In the genomic region with DNA sequence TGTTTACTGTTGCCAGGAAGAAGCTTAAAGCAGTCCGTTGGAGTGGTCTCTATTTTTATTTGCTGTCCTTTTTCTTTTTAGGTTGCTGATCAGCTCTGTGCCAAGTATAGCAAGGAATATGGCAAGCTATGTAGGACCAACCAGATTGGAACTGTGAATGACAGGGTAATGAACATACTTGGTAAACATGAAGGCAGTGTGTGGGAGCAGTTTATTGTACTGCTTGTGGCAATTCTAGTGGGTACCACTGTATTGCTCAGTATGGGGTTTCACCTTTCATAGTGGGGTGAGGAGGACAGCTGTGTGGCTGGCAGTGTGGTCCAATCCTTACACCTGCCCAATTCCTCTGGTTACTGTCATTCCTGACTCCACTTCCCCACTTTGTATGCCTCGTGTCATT, we compare ENCODE assay signal across 27 cellular contexts. TPM values are rescaled to one million over a fixed set of nuclear protein-coding genes. Genes with fewer than 3 reads are reported as not detected.
DNase-seq lines count a peak whose midpoint lies in the region; ATAC-seq, FAIRE-seq and TF ChIP-seq lines count a peak whose summit lies in the region.
"Had no signal": no experiment of that assay in that cellular context is flagged by ENCODE, and none has a peak within 500 bp of the region (broad histone marks: within the 10 kb centered on the region; RNA-seq: fewer than 3 reads in every experiment).

No MANE protein-coding gene starts in this region.

- 70 to 73% methylated on average over 2 of the region's 2 CpGs for WGBS in aorta, 2 donors
- 96% methylated on average over 2 of the region's 2 CpGs for WGBS in hepatocyte (ENCODE audit: low lambda C conversion rate, missing lambda C conversion rate)

- no peak overlapping the region for H3K27ac ChIP-seq in aorta (ENCODE audit: low read depth in 1 of 2, low read length in 2 of 2)
- H3K27ac ChIP-seq in hepatocyte = no peak overlapping the region

- no peaks in the 10 kb centered on the region for H3K9me3 Mint-ChIP-seq in activated CD8-positive, alpha-beta T cell treated with anti-CD3 and anti-CD28 coated beads for 36 hours
- no peaks in the 10 kb centered on the region for H3K9me3 Mint-ChIP-seq in activated CD8-positive, alpha-beta T cell treated with anti-CD3 and anti-CD28 coated beads, Interleukin-2, amount 10 ng/mL, durations not matched to agents 7 days and 5 days (ENCODE audit: insufficient read depth)
- H3K9me3 Mint-ChIP-seq in activated naive CD8-positive, alpha-beta T cell treated with anti-CD3 and anti-CD28 coated beads for 36 hours = no peaks in the 10 kb centered on the region
- H3K9me3 Mint-ChIP-seq in memory B cell = no peaks in the 10 kb centered on the region
- H3K9me3 Mint-ChIP-seq: CD8-positive, alpha-beta memory T cell; IgD-negative memory B cell had no signal

- intact Hi-C loops in activated CD8-positive, alpha-beta T cell treated with anti-CD3 and anti-CD28 coated beads for 36 hours (cut with micrococcal nuclease) = no loop called here
- intact Hi-C loops in aorta (cut with DNase I) = no loop called here

- H3K4me3 Mint-ChIP-seq in activated CD8-positive, alpha-beta T cell treated with anti-CD3 and anti-CD28 coated beads for 36 hours = no peak overlapping the region
- no peak overlapping the region for H3K4me3 Mint-ChIP-seq in activated CD8-positive, alpha-beta T cell treated with anti-CD3 and anti-CD28 coated beads, Interleukin-2, amount 10 ng/mL, durations not matched to agents 7 days and 5 days
- H3K4me3 Mint-ChIP-seq in activated naive CD8-positive, alpha-beta T cell treated with anti-CD3 and anti-CD28 coated beads for 36 hours = no peak overlapping the region
- no peak overlapping the region for H3K4me3 Mint-ChIP-seq in memory B cell
- H3K4me3 Mint-ChIP-seq: CD14-positive monocyte; CD8-positive, alpha-beta memory T cell; IgD-negative memory B cell had no signal

- CTCF ChIA-PET in activated CD8-positive, alpha-beta T cell treated with anti-CD3 and anti-CD28 coated beads for 36 hours (lab: Charles Lee) = interaction anchor here (3.0 kb wide), 1 partner anchor 41 kb away, joined by 9 read pairs; no protein-coding TSS in a partner anchor
- CTCF ChIA-PET in activated CD8-positive, alpha-beta T cell treated with anti-CD3 and anti-CD28 coated beads, Interleukin-2, amount 10 ng/mL, durations not matched to agents 7 days and 5 days (lab: Charles Lee) = interaction anchor here (0.6 to 2.0 kb wide), 2 partner anchors 41 to 43 kb away, joined by 3 to 7 read pairs; no protein-coding TSS in a partner anchor

- no peaks in the 10 kb centered on the region for H3K4me1 ChIP-seq in aorta (ENCODE audit: control insufficient read depth in 1 of 2, insufficient read depth in 2 of 2, low read length in 2 of 2)
- H3K4me1 ChIP-seq in hepatocyte (ENCODE audit: insufficient read depth) = no peaks in the 10 kb centered on the region
- H3K4me1 ChIP-seq: BE2C had no signal

- H3K36me3 Mint-ChIP-seq in activated CD8-positive, alpha-beta T cell treated with anti-CD3 and anti-CD28 coated beads for 36 hours (ENCODE audit: low read depth) = peaks cover 72% of the 10 kb centered on the region
- H3K36me3 Mint-ChIP-seq in activated CD8-positive, alpha-beta T cell treated with anti-CD3 and anti-CD28 coated beads, Interleukin-2, amount 10 ng/mL, durations not matched to agents 7 days and 5 days (ENCODE audit: low read depth) = peaks cover 82% of the 10 kb centered on the region
- peaks cover 56% of the 10 kb centered on the region for H3K36me3 Mint-ChIP-seq in activated naive CD8-positive, alpha-beta T cell treated with anti-CD3 and anti-CD28 coated beads for 36 hours
- H3K36me3 Mint-ChIP-seq in memory B cell = peaks cover 51% of the 10 kb centered on the region

- H3K27me3 Mint-ChIP-seq in activated CD8-positive, alpha-beta T cell treated with anti-CD3 and anti-CD28 coated beads for 36 hours = no peaks in the 10 kb centered on the region
- H3K27me3 Mint-ChIP-seq in activated CD8-positive, alpha-beta T cell treated with anti-CD3 and anti-CD28 coated beads, Interleukin-2, amount 10 ng/mL, durations not matched to agents 7 days and 5 days (ENCODE audit: low read depth) = no peaks in the 10 kb centered on the region
- H3K27me3 Mint-ChIP-seq in activated naive CD8-positive, alpha-beta T cell treated with anti-CD3 and anti-CD28 coated beads for 36 hours = no peaks in the 10 kb centered on the region
- H3K27me3 Mint-ChIP-seq in memory B cell = no peaks in the 10 kb centered on the region
- H3K27me3 Mint-ChIP-seq: CD8-positive, alpha-beta memory T cell; IgD-negative memory B cell had no signal

- H3K27me3 ChIP-seq in aorta (ENCODE audit: control insufficient read depth in 1 of 2, insufficient read depth in 2 of 2, low read length in 1 of 2) (no peaks in the 10 kb centered on the region), hepatocyte (no peaks in the 10 kb centered on the region)
- H3K27me3 ChIP-seq: BE2C had no signal

- TF ChIP-seq CTCF in activated CD8-positive, alpha-beta T cell treated with anti-CD3 and anti-CD28 coated beads for 36 hours (IDR thresholded peaks at IDR 0.05) = no peak
- TF ChIP-seq CTCF in hepatocyte (IDR thresholded peaks at IDR 0.05; ENCODE audit: poor library complexity) = no peak

- no peak for ATAC-seq in activated CD8-positive, alpha-beta T cell treated with anti-CD3 and anti-CD28 coated beads for 36 hours
- ATAC-seq in activated CD8-positive, alpha-beta T cell treated with anti-CD3 and anti-CD28 coated beads, Interleukin-2, amount 10 ng/mL, durations not matched to agents 7 days and 5 days = no peak
- ATAC-seq in memory B cell (ENCODE audit: low read depth) (no peak), aorta (ENCODE audit: low FRiP score) (no peak)
- ATAC-seq: HCT116 had no signal

- H4K20me1 ChIP-seq in hepatocyte (ENCODE audit: insufficient read depth, poor library complexity, severe bottlenecking) = peaks cover 64% of the 10 kb centered on the region

- peaks cover 90% of the 10 kb centered on the region for H3K79me2 ChIP-seq in hepatocyte

- peaks cover 12% of the 10 kb centered on the region for H3K4me1 Mint-ChIP-seq in activated CD8-positive, alpha-beta T cell treated with anti-CD3 and anti-CD28 coated beads for 36 hours (ENCODE audit: low read depth)
- peaks cover 28% of the 10 kb centered on the region for H3K4me1 Mint-ChIP-seq in activated CD8-positive, alpha-beta T cell treated with anti-CD3 and anti-CD28 coated beads, Interleukin-2, amount 10 ng/mL, durations not matched to agents 7 days and 5 days (ENCODE audit: low read depth)
- peaks cover 7% of the 10 kb centered on the region for H3K4me1 Mint-ChIP-seq in activated naive CD8-positive, alpha-beta T cell treated with anti-CD3 and anti-CD28 coated beads for 36 hours
- H3K4me1 Mint-ChIP-seq in memory B cell = peaks cover 14% of the 10 kb centered on the region

- H3K36me3 ChIP-seq in aorta (ENCODE audit: control insufficient read depth in 1 of 2, insufficient read depth in 2 of 2, low read length in 1 of 2) = peaks cover 10 to 21% of the 10 kb centered on the region in 2 donors
- peaks cover 3% of the 10 kb centered on the region for H3K36me3 ChIP-seq in hepatocyte (replicated peaks; ENCODE audit: insufficient read depth, low read depth)

- peak overlapping the region; percentile 18 for H3K27ac Mint-ChIP-seq in activated CD8-positive, alpha-beta T cell treated with anti-CD3 and anti-CD28 coated beads for 36 hours
- H3K27ac Mint-ChIP-seq in activated CD8-positive, alpha-beta T cell treated with anti-CD3 and anti-CD28 coated beads, Interleukin-2, amount 10 ng/mL, durations not matched to agents 7 days and 5 days = no peak overlapping the region
- H3K27ac Mint-ChIP-seq in activated naive CD8-positive, alpha-beta T cell treated with anti-CD3 and anti-CD28 coated beads for 36 hours = peak overlapping the region; percentile 21
- peak overlapping the region; percentile 17 for H3K27ac Mint-ChIP-seq in memory B cell
- H3K27ac Mint-ChIP-seq: IgD-negative memory B cell had no signal

- POLR2A ChIA-PET in activated CD8-positive, alpha-beta T cell treated with anti-CD3 and anti-CD28 coated beads for 36 hours (lab: Charles Lee) = no interaction called here
- POLR2A ChIA-PET in activated CD8-positive, alpha-beta T cell treated with anti-CD3 and anti-CD28 coated beads, Interleukin-2, amount 10 ng/mL, durations not matched to agents 7 days and 5 days (lab: Charles Lee) = interaction anchor here (0.6 kb wide), 1 partner anchor 17 kb away, joined by 3 read pairs; no protein-coding TSS in a partner anchor

- no peaks in the 10 kb centered on the region for H3K9me3 ChIP-seq in aorta (ENCODE audit: control insufficient read depth, low read length)
- no peaks in the 10 kb centered on the region for H3K9me3 ChIP-seq in hepatocyte (ENCODE audit: low read depth)
- H3K9me3 ChIP-seq: BE2C had no signal

- H3K4me3 ChIP-seq in aorta (ENCODE audit: low read length in 2 of 2) (no peak overlapping the region), hepatocyte (no peak overlapping the region)

- no peak for DNase-seq in activated CD8-positive, alpha-beta T cell treated with anti-CD3 and anti-CD28 coated beads for 36 hours
- DNase-seq in activated CD8-positive, alpha-beta T cell treated with anti-CD3 and anti-CD28 coated beads, Interleukin-2, amount 10 ng/mL, durations not matched to agents 7 days and 5 days = no peak
- DNase-seq in HTR-8/SVneo (ENCODE audit: insufficient read length, low spot score) (no peak), memory B cell (ENCODE audit: low spot score in 2 of 2) (no peak), COLO829 (ENCODE audit: low spot score) (no peak), aorta (no peak), hepatocyte (ENCODE audit: low spot score) (no peak)
- DNase-seq in activated naive CD8-positive, alpha-beta T cell treated with anti-CD3 and anti-CD28 coated beads for 36 hours = no peak
- DNase-seq: 8988T; ACHN; BE2C; Calu3; CD8-positive, alpha-beta memory T cell; DMS153; DND-41; NCI-H1048; NCI-H1417; NCI-H1694; NCI-H2029 treated with DMSO at 0.1 percent for 48 hours; NCI-H446 treated with DMSO at 0.1 percent for 48 hours; NCI-H526; RPMI8226; SHP77 had no signal

- peak; percentile 40 for FAIRE-seq in HTR-8/SVneo (lab: Jason Lieb, UNC)
- FAIRE-seq: GM12892 had no signal

- no peak overlapping the region for H2AFZ ChIP-seq in hepatocyte

- no peaks in the 10 kb centered on the region for H3K9me2 ChIP-seq in hepatocyte (replicated peaks; ENCODE audit: insufficient read depth)

- H3K4me2 ChIP-seq in hepatocyte = no peak overlapping the region

RNA-seq across cellular contexts. Expression of gene IST1, which starts 25.3 kb away (rescaled TPM):
- total RNA-seq in activated CD8-positive, alpha-beta T cell treated with anti-CD3 and anti-CD28 coated beads for 36 hours = 100 to 1,000 TPM; 157 to 175 TPM
- 100 to 1,000 TPM; 155 to 174 TPM for total RNA-seq in activated CD8-positive, alpha-beta T cell treated with anti-CD3 and anti-CD28 coated beads, Interleukin-2, amount 10 ng/mL, durations not matched to agents 7 days and 5 days
- 100 to 1,000 TPM; 158 to 163 TPM for total RNA-seq in activated naive CD8-positive, alpha-beta T cell treated with anti-CD3 and anti-CD28 coated beads for 36 hours
- total RNA-seq in aorta (100 to 1,000 TPM; 152 to 202 TPM), hepatocyte (216 and 240 TPM in 2 replicates)
- polyA plus RNA-seq in aorta (100 to 1,000 TPM in 1 of 2 donors, 10 to 100 TPM in 1; 52.5 to 150 TPM), hepatocyte (144 and 172 TPM in 2 replicates)

RNA-seq across cellular contexts. Expression of gene ZNF821, which starts 36.7 kb away (rescaled TPM):
- 1 to 10 TPM; 5.6 to 6.2 TPM for total RNA-seq in activated CD8-positive, alpha-beta T cell treated with anti-CD3 and anti-CD28 coated beads for 36 hours
- total RNA-seq in activated CD8-positive, alpha-beta T cell treated with anti-CD3 and anti-CD28 coated beads, Interleukin-2, amount 10 ng/mL, durations not matched to agents 7 days and 5 days = 1 to 10 TPM; 3.7 to 4.1 TPM
- 1 to 10 TPM; 4.0 to 6.1 TPM for total RNA-seq in activated naive CD8-positive, alpha-beta T cell treated with anti-CD3 and anti-CD28 coated beads for 36 hours
- total RNA-seq in aorta (1 to 10 TPM; 7.9 to 9.9 TPM), hepatocyte (12.7 and 13.5 TPM in 2 replicates)
- polyA plus RNA-seq in aorta (1 to 10 TPM; 5.4 to 9.2 TPM), hepatocyte (20.6 and 24.4 TPM in 2 replicates)
